In the genomic region with DNA sequence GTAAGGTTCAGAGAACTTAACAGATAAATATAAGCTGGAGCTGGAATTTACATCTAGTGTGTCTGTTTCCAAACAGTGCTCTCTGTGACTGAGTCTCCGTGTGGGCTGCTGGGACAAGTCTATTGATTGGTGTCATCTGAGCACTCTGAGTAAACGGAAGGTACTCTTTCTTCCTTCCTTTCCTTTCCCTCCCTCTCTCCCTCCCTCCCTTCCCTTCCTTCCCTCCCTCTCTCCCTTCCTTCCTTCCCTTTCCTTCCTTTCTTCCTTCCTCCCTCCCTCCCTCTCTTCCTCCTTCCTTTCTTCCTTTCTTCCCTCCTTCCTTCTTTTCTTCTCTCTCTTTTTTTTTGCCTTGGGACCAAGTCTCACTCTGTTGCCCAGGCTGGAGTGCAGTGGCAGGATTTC, we compare ENCODE assay signal across 24 cellular contexts. TPM values are rescaled to one million over a fixed set of nuclear protein-coding genes. Genes with fewer than 3 reads are reported as not detected.
DNase-seq lines count a peak whose midpoint lies in the region; ATAC-seq, FAIRE-seq and TF ChIP-seq lines count a peak whose summit lies in the region.
"Had no signal": no experiment of that assay in that cellular context is flagged by ENCODE, and none has a peak within 500 bp of the region (broad histone marks: within the 10 kb centered on the region; RNA-seq: fewer than 3 reads in every experiment).

No MANE protein-coding gene starts in this region.

- in situ Hi-C loops in HepG2 (cut with HindIII; ENCODE audit: extremely low pct_ligation_motif_present, low pct_unique_long_range_greater_than_20kb): no loop called here

- H3K23me2 ChIP-seq in H9 (ENCODE audit: insufficient read length, low read depth, low read length, poor library complexity, severe bottlenecking): no peaks in the 10 kb centered on the region

- peak overlapping the region; percentile 67; the same call in 1 of the 2 replicates for H2AFZ ChIP-seq in SK-N-SH (ENCODE audit: low read depth)
- peak overlapping the region; percentile 88 for H2AFZ ChIP-seq in HepG2 (ENCODE audit: low read length)
- H2AFZ ChIP-seq in H9 (ENCODE audit: low read length): no peak overlapping the region

- H3K4me1 Mint-ChIP-seq in H9: no peaks in the 10 kb centered on the region
- H3K4me1 Mint-ChIP-seq: activated CD4-positive, alpha-beta memory T cell treated with anti-CD3 and anti-CD28 coated beads, Interleukin-2, amount 10 ng/mL, durations not matched to agents 7 days and 5 days; stimulated activated naive CD8-positive, alpha-beta T cell treated with anti-CD3 and anti-CD28 coated beads, Interleukin-15, amount 100 ng/mL, for 72 hours; T-cell had no signal

- no peak overlapping the region for H3K56ac ChIP-seq in H9 (ENCODE audit: insufficient read length, low read depth, low read length)

- no peak overlapping the region for H2BK15ac ChIP-seq in H9 (ENCODE audit: low read depth, low read length)

- CTCF ChIA-PET in A549 (lab: Yijun Ruan, JAX): interaction anchor here (1.1 kb wide), 1 partner anchor 96 kb away, joined by 4 read pairs; no protein-coding TSS in a partner anchor
- CTCF ChIA-PET in SK-N-SH (lab: Yijun Ruan, JAX): no interaction called here
- CTCF ChIA-PET in HepG2 (lab: Yijun Ruan, JAX; ENCODE audit: low intra/inter-chr PET ratio, low total read pairs): no interaction called here

- no peaks in the 10 kb centered on the region for H3K9me2 ChIP-seq in SK-N-SH

- no peak overlapping the region for H4K8ac ChIP-seq in H9 (replicated peaks; ENCODE audit: insufficient read length, low read depth, low read length)

- H3K4me3 ChIP-seq in A549 (no peak overlapping the region), SK-N-SH (ENCODE audit: low read depth in 2 of 2, low read length in 1 of 2) (no peak overlapping the region), HepG2 (replicated peaks in 1 of 3; ENCODE audit: insufficient read depth in 1 of 3, low read depth in 2 of 3, low read length in 3 of 3) (no peak overlapping the region)
- H3K4me3 ChIP-seq: sigmoid colon, thyroid gland had no signal

- FAIRE-seq in A549 (lab: Jason Lieb, UNC) (no peak), HepG2 (lab: Jason Lieb, UNC) (peak; percentile 80)

- intact Hi-C loops in HepG2 (cut with micrococcal nuclease; ENCODE audit: unreplicated experiment): no loop called here

- H3K27me3 ChIP-seq in SK-N-SH (ENCODE audit: insufficient read depth): peaks cover 12% of the 10 kb centered on the region
- H3K27me3 ChIP-seq in HepG2 (ENCODE audit: control insufficient read depth in 1 of 2, insufficient read depth in 2 of 2, low read length in 2 of 2): no peaks in the 10 kb centered on the region
- no peaks in the 10 kb centered on the region for H3K27me3 ChIP-seq in H9 (ENCODE audit: insufficient read depth, low read length)
- H3K27me3 ChIP-seq: sigmoid colon, thyroid gland had no signal

- H4K91ac ChIP-seq in H9 (ENCODE audit: insufficient read length, low read depth, low read length): no peak overlapping the region

- H3K27ac Mint-ChIP-seq in activated naive CD4-positive, alpha-beta T cell treated with anti-CD3 and anti-CD28 coated beads, Interleukin-2, amount 50 U/mL, for 72 hours: no peak overlapping the region
- no peak overlapping the region for H3K27ac Mint-ChIP-seq in H9
- H3K27ac Mint-ChIP-seq: activated CD4-positive, alpha-beta memory T cell treated with anti-CD3 and anti-CD28 coated beads, Interleukin-2, amount 10 ng/mL, durations not matched to agents 7 days and 5 days; natural killer cell treated with Interleukin-12 subunit alpha and Interleukin-12 subunit beta and Interleukin-15 and Interleukin-18, amount 100 ng/mL, for 72 hours; T-cell had no signal

- H2BK120ac ChIP-seq in H9 (ENCODE audit: low read depth, low read length, poor library complexity, severe bottlenecking): no peak overlapping the region

- no peaks in the 10 kb centered on the region for H3F3A ChIP-seq in SK-N-SH (replicated peaks; ENCODE audit: insufficient read depth)

- H3K9me3 ChIP-seq in A549 (no peaks in the 10 kb centered on the region), ES-I3 (ENCODE audit: control insufficient read depth, insufficient read depth, low read length) (no peaks in the 10 kb centered on the region), SK-N-SH (no peaks in the 10 kb centered on the region), HepG2 (ENCODE audit: low read length) (no peaks in the 10 kb centered on the region), H9 (ENCODE audit: control insufficient read depth, low read depth, low read length) (no peaks in the 10 kb centered on the region)
- H3K9me3 ChIP-seq: sigmoid colon, thyroid gland had no signal

- no TSS peak for BruUV-seq in HepG2 (replicated peaks; lab: Mats Ljungman, UMichigan)

- no peak overlapping the region for H2BK5ac ChIP-seq in H9 (ENCODE audit: insufficient read length, low read length)

- H3K14ac ChIP-seq in H9 (ENCODE audit: insufficient read depth, low read length): no peak overlapping the region

- H3K4me2 ChIP-seq in A549: peak overlapping the region; percentile 5; the same call in 1 of the 3 replicates
- no peak overlapping the region for H3K4me2 ChIP-seq in SK-N-SH
- H3K4me2 ChIP-seq in HepG2 (ENCODE audit: low read depth, low read length): peak overlapping the region; percentile 44
- H3K4me2 ChIP-seq in H9 (ENCODE audit: insufficient read depth, insufficient read length, low read length): no peak overlapping the region

- H3K9ac ChIP-seq in ES-I3 (ENCODE audit: low read depth, low read length): peak overlapping the region; percentile 6; the same call in 1 of the 2 replicates
- H3K9ac ChIP-seq in SK-N-SH: no peak overlapping the region
- H3K9ac ChIP-seq in HepG2 (ENCODE audit: insufficient read depth, low read depth, low read length): no peak overlapping the region
- H3K9ac ChIP-seq in H9 (ENCODE audit: extremely low read depth, insufficient read length, low read length): no peak overlapping the region

- ATAC-seq in A549: peak in 1 of 2 experiments; percentile 48; a peak in 4 of 6 replicates
- peak; percentile 88 for ATAC-seq in HepG2
- ATAC-seq in activated naive CD4-positive, alpha-beta T cell treated with anti-CD3 and anti-CD28 coated beads, Interleukin-2, amount 50 U/mL, for 72 hours: no peak
- ATAC-seq: left ventricle myocardium superior; natural killer cell treated with Interleukin-12 subunit alpha and Interleukin-12 subunit beta and Interleukin-15 and Interleukin-18, amount 100 ng/mL, for 72 hours; stimulated activated naive CD8-positive, alpha-beta T cell treated with anti-CD3 and anti-CD28 coated beads, Interleukin-15, amount 100 ng/mL, for 72 hours; T-cell had no signal

- TF ChIP-seq POLR2A in A549 (IDR thresholded peaks at IDR 0.05; ENCODE audit: low read length): no peak
- no peak for TF ChIP-seq POLR2A in HepG2 (IDR thresholded peaks at IDR 0.05; ENCODE audit: insufficient read depth in 1 of 2, low read depth in 2 of 2, low read length in 2 of 2)

- DNase-seq in A549 (ENCODE audit: low read depth in 1 of 2, low spot score in 1 of 2) (no peak), SK-N-SH (no peak), HepG2 (ENCODE audit: low spot score) (peak; percentile 31), H9 (no peak)
- DNase-seq in activated T-cell treated with anti-CD3 and anti-CD28 coated beads, Interleukin-2, amount 50 U/mL, for 48 hours: no peak
- DNase-seq in activated naive CD4-positive, alpha-beta T cell treated with anti-CD3 and anti-CD28 coated beads, Interleukin-2, amount 50 U/mL, for 72 hours (ENCODE audit: low spot score in 2 of 2): no peak
- DNase-seq: activated CD4-positive, alpha-beta memory T cell treated with anti-CD3 and anti-CD28 coated beads, Interleukin-2, amount 10 ng/mL, durations not matched to agents 7 days and 5 days; activated CD4-positive, CD25-positive, alpha-beta regulatory T cell treated with anti-CD3 and anti-CD28 coated beads, Interleukin-2, amount 50 U/mL, for 72 hours; activated effector memory CD4-positive, alpha-beta T cell treated with Interleukin-2 at 50 U/mL for 16 hours; effector CD4-positive, alpha-beta T cell; foreskin fibroblast; KBM-7; left ventricle myocardium superior; NCI-H1417 treated with DMSO at 0.1 percent for 48 hours; NCI-H2171; SHP77; sigmoid colon; stimulated activated CD4-positive, alpha-beta T cell treated with anti-CD3 and anti-CD28 coated beads, Interleukin-15, amount 100 ng/mL, for 24 hours; stimulated activated naive CD8-positive, alpha-beta T cell treated with anti-CD3 and anti-CD28 coated beads, Interleukin-15, amount 100 ng/mL, for 72 hours; T-cell; thyroid gland had no signal

- no peak overlapping the region for H2AK5ac ChIP-seq in H9 (ENCODE audit: insufficient read length, low read length)

- no peak overlapping the region for H2BK20ac ChIP-seq in H9 (ENCODE audit: low read depth, low read length, poor library complexity, severe bottlenecking)

- no peak overlapping the region for H4K5ac ChIP-seq in H9 (ENCODE audit: insufficient read length, low read depth, low read length)

- H3K79me2 ChIP-seq in SK-N-SH (ENCODE audit: insufficient read depth): no peaks in the 10 kb centered on the region
- H3K79me2 ChIP-seq in HepG2 (ENCODE audit: insufficient read depth, low read length): no peaks in the 10 kb centered on the region
- no peaks in the 10 kb centered on the region for H3K79me2 ChIP-seq in H9 (ENCODE audit: insufficient read depth, low read length)

- peaks cover 36% of the 10 kb centered on the region for H3K27me3 Mint-ChIP-seq in H9 (ENCODE audit: low read depth)

- no peaks in the 10 kb centered on the region for H3K79me1 ChIP-seq in H9 (ENCODE audit: insufficient read depth, low read depth, low read length, poor library complexity, severe bottlenecking)

- H3T11ph ChIP-seq in H9 (ENCODE audit: low read length): no peak overlapping the region

- H3K36me3 Mint-ChIP-seq in activated naive CD4-positive, alpha-beta T cell treated with anti-CD3 and anti-CD28 coated beads, Interleukin-2, amount 50 U/mL, for 72 hours: no peaks in the 10 kb centered on the region
- no peaks in the 10 kb centered on the region for H3K36me3 Mint-ChIP-seq in H9 (ENCODE audit: insufficient read depth in 1 of 3, low read depth in 3 of 3)
- H3K36me3 Mint-ChIP-seq: natural killer cell treated with Interleukin-12 subunit alpha and Interleukin-12 subunit beta and Interleukin-15 and Interleukin-18, amount 100 ng/mL, for 72 hours; T-cell had no signal

- TF ChIP-seq CTCF in A549 (IDR thresholded peaks at IDR 0.05) (no peak), SK-N-SH (IDR thresholded peaks at IDR 0.05) (no peak), HepG2 (CRISPR knock-in tag; IDR thresholded peaks at IDR 0.05) (no peak), H9 (conservative IDR thresholded peaks at IDR 0.05) (no peak)

- H3K18ac ChIP-seq in H9 (ENCODE audit: insufficient read length, low read depth, low read length): no peak overlapping the region

- TF ChIP-seq RAD21 in A549 (conservative IDR thresholded peaks at IDR 0.05 in 1 of 2, IDR thresholded peaks at IDR 0.05 in 1 of 2) (no peak), SK-N-SH (IDR thresholded peaks at IDR 0.05; ENCODE audit: low read length) (no peak), HepG2 (CRISPR knock-in tag; IDR thresholded peaks at IDR 0.05) (no peak)

- H3K9me3 Mint-ChIP-seq in activated naive CD4-positive, alpha-beta T cell treated with anti-CD3 and anti-CD28 coated beads, Interleukin-2, amount 50 U/mL, for 72 hours: no peaks in the 10 kb centered on the region
- no peaks in the 10 kb centered on the region for H3K9me3 Mint-ChIP-seq in H9
- H3K9me3 Mint-ChIP-seq: activated CD4-positive, alpha-beta memory T cell treated with anti-CD3 and anti-CD28 coated beads, Interleukin-2, amount 10 ng/mL, durations not matched to agents 7 days and 5 days; natural killer cell treated with Interleukin-12 subunit alpha and Interleukin-12 subunit beta and Interleukin-15 and Interleukin-18, amount 100 ng/mL, for 72 hours; stimulated activated naive CD8-positive, alpha-beta T cell treated with anti-CD3 and anti-CD28 coated beads, Interleukin-15, amount 100 ng/mL, for 72 hours; T-cell had no signal

- no peak overlapping the region for H3K23ac ChIP-seq in H9 (ENCODE audit: insufficient read length, low read depth, low read length)

- 0 out of 5 replicates have a peak overlapping the region, but pooled peaks of 1 of the 2 experiments have one; percentile 38 for H3K4me3 Mint-ChIP-seq in H9
- H3K4me3 Mint-ChIP-seq: activated CD4-positive, alpha-beta memory T cell treated with anti-CD3 and anti-CD28 coated beads, Interleukin-2, amount 10 ng/mL, durations not matched to agents 7 days and 5 days; natural killer cell treated with Interleukin-12 subunit alpha and Interleukin-12 subunit beta and Interleukin-15 and Interleukin-18, amount 100 ng/mL, for 72 hours; stimulated activated naive CD8-positive, alpha-beta T cell treated with anti-CD3 and anti-CD28 coated beads, Interleukin-15, amount 100 ng/mL, for 72 hours; T-cell had no signal

- no peak overlapping the region for H3K4ac ChIP-seq in H9 (ENCODE audit: low read depth, low read length)

- H2BK12ac ChIP-seq in H9 (ENCODE audit: insufficient read length, low read depth, low read length): no peak overlapping the region

- WGBS in A549 (ENCODE audit: missing lambda C conversion rate): 23% methylated on average over 2 of the region's 2 CpGs
- WGBS in SK-N-SH (ENCODE audit: low lambda C conversion rate): 18% methylated on average over 2 of the region's 2 CpGs
- 0% methylated on average over 2 of the region's 2 CpGs for WGBS in HepG2 (ENCODE audit: low lambda C conversion rate)
- WGBS in H9 (ENCODE audit: extremely low coverage, insufficient read length, low lambda C conversion rate): no CpG with 5 or more reads among the region's 2 CpGs

- H3K27ac ChIP-seq in A549 (peak overlapping the region in 1 of 2 experiments; percentile 4; a peak in 1 of 6 replicates), SK-N-SH (ENCODE audit: low read depth in 2 of 2, low read length in 1 of 2) (no peak overlapping the region), HepG2 (ENCODE audit: extremely low read length, insufficient read depth, low read length) (peak overlapping the region; percentile 10), H9 (ENCODE audit: insufficient read length, low read depth, low read length) (no peak overlapping the region)
- H3K27ac ChIP-seq: C4-2B, sigmoid colon, thyroid gland had no signal

- TF ChIP-seq EP300 in A549 (IDR thresholded peaks at IDR 0.05): no peak
- no peak for TF ChIP-seq EP300 in SK-N-SH (IDR thresholded peaks at IDR 0.05; ENCODE audit: borderline replicate concordance in 1 of 2, low read depth in 1 of 2, low read length in 1 of 2)
- TF ChIP-seq EP300 in HepG2 (IDR thresholded peaks at IDR 0.05; ENCODE audit: low read depth in 2 of 2, low read length in 2 of 2): 0 out of 4 replicates have a peak, but pooled peaks of 1 of the 2 experiments have one; percentile 18
- TF ChIP-seq EP300 in HepG2 (CRISPR knock-in tag; IDR thresholded peaks at IDR 0.05; ENCODE audit: borderline replicate concordance): no peak

- no peaks in the 10 kb centered on the region for H3K4me1 ChIP-seq in A549
- H3K4me1 ChIP-seq in ES-I3 (ENCODE audit: insufficient read depth, low read length): no peaks in the 10 kb centered on the region
- H3K4me1 ChIP-seq in SK-N-SH (ENCODE audit: control insufficient read depth in 1 of 2, insufficient read depth in 2 of 2, low read depth in 1 of 2, low read length in 1 of 2): no peaks in the 10 kb centered on the region
- peaks cover 16% of the 10 kb centered on the region for H3K4me1 ChIP-seq in HepG2 (ENCODE audit: insufficient read depth, low read length)
- H3K4me1 ChIP-seq in H9 (ENCODE audit: insufficient read depth, low read length): no peaks in the 10 kb centered on the region; the same call in 1 of the 2 replicates
- H3K4me1 ChIP-seq: sigmoid colon, thyroid gland had no signal

- H3K36me3 ChIP-seq in ES-I3 (ENCODE audit: insufficient read depth, low read length): no peaks in the 10 kb centered on the region
- H3K36me3 ChIP-seq in SK-N-SH (replicated peaks in 1 of 2; ENCODE audit: control insufficient read depth in 1 of 2, insufficient read depth in 2 of 2, low read length in 1 of 2): no peaks in the 10 kb centered on the region
- H3K36me3 ChIP-seq in HepG2 (replicated peaks in 1 of 2; ENCODE audit: control insufficient read depth in 1 of 2, insufficient read depth in 2 of 2, low read length in 2 of 2): no peaks in the 10 kb centered on the region
- H3K36me3 ChIP-seq: sigmoid colon, thyroid gland had no signal

- POLR2A ChIA-PET in A549 (lab: Yijun Ruan, JAX): no interaction called here
- POLR2A ChIA-PET in SK-N-SH (lab: Yijun Ruan, JAX): no interaction called here
- POLR2A ChIA-PET in HepG2 (lab: Yijun Ruan, JAX): interaction anchor here (1.0 to 1.2 kb wide), 2 partner anchors 10 to 83 kb away, joined by 3 to 5 read pairs; no protein-coding TSS in a partner anchor

- H4K20me1 ChIP-seq in SK-N-SH (ENCODE audit: insufficient read depth) (no peaks in the 10 kb centered on the region), HepG2 (ENCODE audit: insufficient read depth, low read length) (no peaks in the 10 kb centered on the region), H9 (ENCODE audit: control insufficient read depth, insufficient read depth, insufficient read length) (no peaks in the 10 kb centered on the region)

RNA-seq across cellular contexts. Expression of a gene that starts 11.8 kb away (rescaled TPM):
- polyA plus RNA-seq in A549 (2011; rRNA removed) (5.3 and 8.6 TPM in 2 replicates), A549 (2017; fragmentation: RNase III; extraction: RNeasy Plus Mini Kit Qiagen cat#74134 plus additional on column Dnase treatment) (5.6 to 6.3 TPM (median 6.3 TPM) in 3 replicates), SK-N-SH (2012; rRNA removed) (4.5 and 7.3 TPM in 2 replicates), HepG2 (2011; rRNA removed) (3.3 and 3.4 TPM in 2 replicates)
- polyA plus RNA-seq in A549 (2012; cell fraction: cytosol; rRNA removed): 4.8 and 6.1 TPM in 2 replicates
- 10.5 and 13.1 TPM in 2 replicates for polyA plus RNA-seq in A549 (2012; cell fraction: nucleus; rRNA removed)
- polyA minus RNA-seq in A549 (2011; rRNA and poly(A)+ RNA removed): 5.9 and 6.6 TPM in 2 replicates
- polyA plus RNA-seq in SK-N-SH (2012; cell fraction: cytosol; rRNA removed): 7.0 and 8.3 TPM in 2 replicates
- polyA plus RNA-seq in SK-N-SH (2012; cell fraction: nucleus; rRNA removed): 20.3 and 21.2 TPM in 2 replicates
- total RNA-seq in HepG2 (2016; rRNA removed; fragmentation: Illumina TruSeq; extraction: Trizol) (2.7 and 3.2 TPM in 2 replicates), H9 (2021) (16.9 and 17.6 TPM in 2 replicates)
- 6.3 and 7.0 TPM in 2 replicates for total RNA-seq in HepG2 (2016; cell fraction: cytosol; rRNA removed; fragmentation: Illumina TruSeq; extraction: Trizol; ENCODE audit: low read depth)
- 2.7 and 3.2 TPM in 2 replicates for total RNA-seq in HepG2 (2016; cell fraction: insoluble cytoplasmic fraction; rRNA removed; fragmentation: Illumina TruSeq; extraction: Trizol)
- total RNA-seq in HepG2 (2016; cell fraction: membrane; rRNA removed; fragmentation: Illumina TruSeq; extraction: Trizol): 3.6 and 4.2 TPM in 2 replicates
- 3.1 and 3.8 TPM in 2 replicates for total RNA-seq in HepG2 (2016; cell fraction: nucleus; rRNA removed; fragmentation: Illumina TruSeq; extraction: Trizol)
- polyA plus RNA-seq in HepG2 (2011; cell fraction: cytosol; rRNA removed): 1.8 and 2.1 TPM in 2 replicates
- polyA plus RNA-seq in HepG2 (2011; cell fraction: nucleus; rRNA removed): 5.7 TPM in 2 replicates
- 4.3 and 4.9 TPM in 2 replicates for polyA plus RNA-seq in HepG2 (2012)
- 2.5 and 2.8 TPM in 2 replicates for polyA plus RNA-seq in HepG2 (2016; cell fraction: cytosol; fragmentation: Illumina TruSeq; extraction: Trizol; ENCODE audit: low read depth)
- polyA plus RNA-seq in HepG2 (2016; cell fraction: insoluble cytoplasmic fraction; fragmentation: Illumina TruSeq; extraction: Trizol; ENCODE audit: low read depth): 4.0 and 5.0 TPM in 2 replicates
- polyA plus RNA-seq in HepG2 (2016; cell fraction: membrane; fragmentation: Illumina TruSeq; extraction: Trizol; ENCODE audit: low read depth): 2.8 and 3.1 TPM in 2 replicates
- polyA plus RNA-seq in HepG2 (2016; cell fraction: nucleus; fragmentation: Illumina TruSeq; extraction: Trizol; ENCODE audit: insufficient read depth, low read depth): 7.6 and 7.9 TPM in 2 replicates
- 7.2 and 11.6 TPM in 2 replicates for polyA minus RNA-seq in HepG2 (2011; rRNA and poly(A)+ RNA removed; ENCODE audit: low replicate concordance)
- 3.3 and 3.6 TPM in 2 replicates for polyA minus RNA-seq in HepG2 (2011; cell fraction: cytosol; rRNA and poly(A)+ RNA removed)
- 6.6 and 9.8 TPM in 2 replicates for polyA minus RNA-seq in HepG2 (2011; cell fraction: nucleus; rRNA and poly(A)+ RNA removed)
- 10 to 100 TPM in 1 of 2 donors, 1 to 10 TPM in 1; 9.3 to 11.6 TPM for total RNA-seq in activated naive CD4-positive, alpha-beta T cell treated with anti-CD3 and anti-CD28 coated beads, Interleukin-2, amount 50 U/mL, for 72 hours

RNA-seq across cellular contexts. Expression of a gene that starts 34.0 kb away (rescaled TPM):
- 132 and 167 TPM in 2 replicates for polyA plus RNA-seq in A549 (2011; rRNA removed)
- polyA plus RNA-seq in A549 (2012; cell fraction: cytosol; rRNA removed): 57.4 and 73.0 TPM in 2 replicates
- polyA plus RNA-seq in A549 (2012; cell fraction: nucleus; rRNA removed): 86.2 and 172 TPM in 2 replicates
- polyA plus RNA-seq in A549 (2017; fragmentation: RNase III; extraction: RNeasy Plus Mini Kit Qiagen cat#74134 plus additional on column Dnase treatment): 80.5 to 87.7 TPM (median 80.8 TPM) in 3 replicates
- polyA minus RNA-seq in A549 (2011; rRNA and poly(A)+ RNA removed): 99.5 and 113 TPM in 2 replicates
- polyA plus RNA-seq in SK-N-SH (2012; rRNA removed): 96.2 and 120 TPM in 2 replicates
- 112 and 114 TPM in 2 replicates for polyA plus RNA-seq in SK-N-SH (2012; cell fraction: cytosol; rRNA removed)
- polyA plus RNA-seq in SK-N-SH (2012; cell fraction: nucleus; rRNA removed): 106 and 122 TPM in 2 replicates
- total RNA-seq in HepG2 (2016; rRNA removed; fragmentation: Illumina TruSeq; extraction: Trizol): 71.4 and 103 TPM in 2 replicates
- 34.6 and 40.9 TPM in 2 replicates for total RNA-seq in HepG2 (2016; cell fraction: cytosol; rRNA removed; fragmentation: Illumina TruSeq; extraction: Trizol; ENCODE audit: low read depth)
- total RNA-seq in HepG2 (2016; cell fraction: insoluble cytoplasmic fraction; rRNA removed; fragmentation: Illumina TruSeq; extraction: Trizol): 68.8 and 97.8 TPM in 2 replicates
- 110 and 126 TPM in 2 replicates for total RNA-seq in HepG2 (2016; cell fraction: membrane; rRNA removed; fragmentation: Illumina TruSeq; extraction: Trizol)
- 55.1 and 65.4 TPM in 2 replicates for total RNA-seq in HepG2 (2016; cell fraction: nucleus; rRNA removed; fragmentation: Illumina TruSeq; extraction: Trizol)
- polyA plus RNA-seq in HepG2 (2011; rRNA removed): 112 and 115 TPM in 2 replicates
- 113 and 122 TPM in 2 replicates for polyA plus RNA-seq in HepG2 (2011; cell fraction: cytosol; rRNA removed)
- 110 and 112 TPM in 2 replicates for polyA plus RNA-seq in HepG2 (2011; cell fraction: nucleus; rRNA removed)
- polyA plus RNA-seq in HepG2 (2012): 80.4 and 124 TPM in 2 replicates
- polyA plus RNA-seq in HepG2 (2016; cell fraction: cytosol; fragmentation: Illumina TruSeq; extraction: Trizol; ENCODE audit: low read depth): 68.3 and 68.8 TPM in 2 replicates
- 137 and 157 TPM in 2 replicates for polyA plus RNA-seq in HepG2 (2016; cell fraction: insoluble cytoplasmic fraction; fragmentation: Illumina TruSeq; extraction: Trizol; ENCODE audit: low read depth)
- polyA plus RNA-seq in HepG2 (2016; cell fraction: membrane; fragmentation: Illumina TruSeq; extraction: Trizol; ENCODE audit: low read depth): 130 and 160 TPM in 2 replicates
- polyA plus RNA-seq in HepG2 (2016; cell fraction: nucleus; fragmentation: Illumina TruSeq; extraction: Trizol; ENCODE audit: insufficient read depth, low read depth): 103 and 117 TPM in 2 replicates
- polyA minus RNA-seq in HepG2 (2011; rRNA and poly(A)+ RNA removed; ENCODE audit: low replicate concordance): 67.1 and 79.8 TPM in 2 replicates
- 86.8 and 115 TPM in 2 replicates for polyA minus RNA-seq in HepG2 (2011; cell fraction: cytosol; rRNA and poly(A)+ RNA removed)
- polyA minus RNA-seq in HepG2 (2011; cell fraction: nucleus; rRNA and poly(A)+ RNA removed): 84.1 and 87.9 TPM in 2 replicates
- 100 to 1,000 TPM; 120 to 131 TPM for total RNA-seq in activated naive CD4-positive, alpha-beta T cell treated with anti-CD3 and anti-CD28 coated beads, Interleukin-2, amount 50 U/mL, for 72 hours
- total RNA-seq in H9 (2021): 107 and 112 TPM in 2 replicates

Comparison
In these comparisons a context has a peak if more than half of its experiments do, and no peak if none do; other contexts are left out.
1. H3K4me2 ChIP-seq: peak in A549 (single experiment) and HepG2 (single experiment); none in SK-N-SH (single experiment) and H9 (single experiment).